ENCODE assay signal across 37 cellular contexts in the genomic region with DNA sequence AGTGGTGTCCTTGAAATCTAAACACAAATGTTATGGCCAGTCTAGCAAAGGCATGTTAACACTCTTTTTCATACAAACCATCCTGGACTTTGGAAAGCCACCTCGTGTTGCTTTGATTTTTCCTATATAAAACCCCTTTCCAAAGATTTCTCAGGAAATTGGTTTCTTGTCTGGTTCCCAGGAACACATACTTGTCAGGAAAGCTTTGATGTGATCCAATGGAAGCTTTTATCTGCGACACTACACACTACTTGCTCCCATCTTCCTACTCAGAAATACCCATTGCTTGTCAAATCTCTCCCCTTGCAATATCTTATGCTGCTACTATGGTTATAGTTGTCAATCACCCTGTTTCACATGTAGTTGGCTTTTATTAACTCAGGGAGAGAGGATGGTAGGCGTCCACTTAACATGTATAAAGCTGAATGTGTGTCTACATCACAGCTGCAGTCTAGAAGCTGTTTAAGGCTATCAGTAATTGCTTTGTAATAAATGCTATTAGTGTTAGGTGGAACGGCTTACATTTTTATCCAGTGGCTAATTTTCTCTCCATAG.
"Had no signal": no experiment of that assay in that cellular context is flagged by ENCODE, and none has a peak within 500 bp of the region (broad histone marks: within the 10 kb centered on the region; RNA-seq: fewer than 3 reads in every experiment).

No MANE protein-coding gene starts in this region.

- H3K4me3 Mint-ChIP-seq: activated B cell treated with CpG ODN at 0.5 μM for 24 hours; activated CD4-positive, alpha-beta memory T cell treated with anti-CD3 and anti-CD28 coated beads for 36 hours; activated CD4-positive, alpha-beta T cell treated with anti-CD3 and anti-CD28 coated beads, Interleukin-2, amount 10 ng/mL, durations not matched to agents 24 days and 14 days; activated CD8-positive, alpha-beta T cell treated with anti-CD3 and anti-CD28 coated beads for 36 hours; activated naive CD4-positive, alpha-beta T cell treated with anti-CD3 and anti-CD28 coated beads for 36 hours; activated naive CD8-positive, alpha-beta T cell treated with anti-CD3 and anti-CD28 coated beads for 36 hours; activated T-cell treated with anti-CD3 and anti-CD28 coated beads, Interleukin-2, amount 50 U/mL, for 4 hours; activated T-cell treated with anti-CD3 and anti-CD28 coated beads, Interleukin-2, amount 50 U/mL, for 72 hours; activated T-helper 1 cell treated with anti-CD3 and anti-CD28 coated beads, Interleukin-12 subunit alpha, Interleukin-12 subunit beta, Interleukin-2, Interleukin-4 antibody, amounts not matched to agents 30 ng/mL and 10 ng/mL and 1 ng/mL, durations not matched to agents 14 hours and 24 hours and 36 hours; activated T-helper 17 cell treated with anti-CD3 and anti-CD28 coated beads, Interleukin-2, amount 50 U/mL, for 72 hours; T-helper 1 cell treated with Interleukin-12 subunit alpha and Interleukin-12 subunit beta and Interleukin-4 antibody, amounts not matched to agents 30 μg/mL and 1 μg/mL, for 36 hours; T-helper 2 cell treated with Interferon-gamma antibody and Interleukin-4, amounts not matched to agents 5 μg/mL and 100 μg/mL, for 36 hours had no signal

- H3K36me3 ChIP-seq: adrenal gland, brain microvascular endothelial cell, breast epithelium had no signal

- H3K9me3 Mint-ChIP-seq: activated B cell treated with CpG ODN at 0.5 μM for 24 hours; activated CD4-positive, alpha-beta T cell treated with anti-CD3 and anti-CD28 coated beads, Interleukin-2, amount 10 ng/mL, durations not matched to agents 24 days and 14 days; activated CD8-positive, alpha-beta T cell treated with anti-CD3 and anti-CD28 coated beads for 36 hours; activated naive CD8-positive, alpha-beta T cell treated with anti-CD3 and anti-CD28 coated beads for 36 hours; activated T-cell treated with anti-CD3 and anti-CD28 coated beads, Interleukin-2, amount 50 U/mL, for 4 hours; activated T-cell treated with anti-CD3 and anti-CD28 coated beads, Interleukin-2, amount 50 U/mL, for 72 hours; activated T-helper 1 cell treated with anti-CD3 and anti-CD28 coated beads, Interleukin-12 subunit alpha, Interleukin-12 subunit beta, Interleukin-2, Interleukin-4 antibody, amounts not matched to agents 30 ng/mL and 10 ng/mL and 1 ng/mL, durations not matched to agents 14 hours and 24 hours and 36 hours; activated T-helper 17 cell treated with anti-CD3 and anti-CD28 coated beads, Interleukin-2, amount 50 U/mL, for 72 hours; T-helper 1 cell treated with Interleukin-12 subunit alpha and Interleukin-12 subunit beta and Interleukin-4 antibody, amounts not matched to agents 30 μg/mL and 1 μg/mL, for 36 hours; T-helper 2 cell treated with Interferon-gamma antibody and Interleukin-4, amounts not matched to agents 5 μg/mL and 100 μg/mL, for 36 hours had no signal

- H3K4me1 ChIP-seq: adrenal gland, body of pancreas, breast epithelium had no signal

- H3K36me3 Mint-ChIP-seq: activated CD4-positive, alpha-beta memory T cell treated with anti-CD3 and anti-CD28 coated beads for 36 hours; activated naive CD8-positive, alpha-beta T cell treated with anti-CD3 and anti-CD28 coated beads for 36 hours had no signal

- H3K27me3 ChIP-seq: adrenal gland, body of pancreas, brain microvascular endothelial cell, breast epithelium had no signal

- H3K27ac Mint-ChIP-seq: activated B cell treated with CpG ODN at 0.5 μM for 24 hours; activated CD4-positive, alpha-beta memory T cell treated with anti-CD3 and anti-CD28 coated beads for 36 hours; activated CD4-positive, alpha-beta T cell treated with anti-CD3 and anti-CD28 coated beads, Interleukin-2, amount 10 ng/mL, durations not matched to agents 24 days and 14 days; activated CD8-positive, alpha-beta T cell treated with anti-CD3 and anti-CD28 coated beads for 36 hours; activated naive CD4-positive, alpha-beta T cell treated with anti-CD3 and anti-CD28 coated beads for 36 hours; activated naive CD4-positive, alpha-beta T cell treated with anti-CD3 and anti-CD28 coated beads, Interleukin-2, amount 50 U/mL, for 72 hours; activated naive CD8-positive, alpha-beta T cell treated with anti-CD3 and anti-CD28 coated beads for 36 hours; activated T-cell treated with anti-CD3 and anti-CD28 coated beads, Interleukin-2, amount 50 U/mL, for 72 hours; activated T-helper 1 cell treated with anti-CD3 and anti-CD28 coated beads, Interleukin-12 subunit alpha, Interleukin-12 subunit beta, Interleukin-2, Interleukin-4 antibody, amounts not matched to agents 30 ng/mL and 10 ng/mL and 1 ng/mL, durations not matched to agents 14 hours and 24 hours and 36 hours; activated T-helper 17 cell treated with anti-CD3 and anti-CD28 coated beads, Interleukin-2, amount 50 U/mL, for 72 hours; T-helper 1 cell treated with Interleukin-12 subunit alpha and Interleukin-12 subunit beta and Interleukin-4 antibody, amounts not matched to agents 30 μg/mL and 1 μg/mL, for 36 hours; T-helper 2 cell treated with Interferon-gamma antibody and Interleukin-4, amounts not matched to agents 5 μg/mL and 100 μg/mL, for 36 hours had no signal

- DNase-seq: activated B cell treated with CpG ODN at 0.5 μM for 24 hours; activated CD4-positive, alpha-beta memory T cell treated with anti-CD3 and anti-CD28 coated beads for 36 hours; activated CD4-positive, alpha-beta T cell treated with anti-CD3 and anti-CD28 coated beads for 4 hours; activated CD4-positive, alpha-beta T cell treated with anti-CD3 and anti-CD28 coated beads, Interleukin-2, amount 10 ng/mL, durations not matched to agents 24 days and 14 days; activated CD4-positive, alpha-beta T cell treated with anti-CD3 and anti-CD28 coated beads, Interleukin-2, amount 50 U/mL, for 1 hour; activated CD4-positive, alpha-beta T cell treated with anti-CD3 and anti-CD28 coated beads, Interleukin-2, amount 50 U/mL, for 4 hours; activated CD4-positive, CD25-positive, alpha-beta regulatory T cell treated with anti-CD3 and anti-CD28 coated beads, Interleukin-2, amount 50 U/mL, for 72 hours; activated CD8-positive, alpha-beta memory T cell treated with anti-CD3 and anti-CD28 coated beads, Interleukin-2, amount 50 U/mL, for 4 hours; activated CD8-positive, alpha-beta T cell treated with anti-CD3 and anti-CD28 coated beads for 36 hours; activated effector memory CD4-positive, alpha-beta T cell treated with anti-CD3 and anti-CD28 coated beads, Interleukin-2, amount 50 U/mL, for 16 hours; activated gamma-delta T cell treated with Interleukin-2 at 50 U/mL for 16 hours; activated naive CD4-positive, alpha-beta T cell; activated naive CD4-positive, alpha-beta T cell treated with anti-CD3 and anti-CD28 coated beads for 36 hours; activated naive CD4-positive, alpha-beta T cell treated with anti-CD3 and anti-CD28 coated beads, Interleukin-2, amount 50 U/mL, for 16 hours; activated naive CD8-positive, alpha-beta T cell treated with anti-CD3 and anti-CD28 coated beads for 36 hours; activated T-cell treated with anti-CD3 and anti-CD28 coated beads for 4 hours; activated T-cell treated with anti-CD3 and anti-CD28 coated beads, Interleukin-2, amount 50 U/mL, for 1 hour; activated T-cell treated with anti-CD3 and anti-CD28 coated beads, Interleukin-2, amount 50 U/mL, for 4 hours; activated T-cell treated with anti-CD3 and anti-CD28 coated beads, Interleukin-2, amount 50 U/mL, for 72 hours; adrenal gland; amniotic stem cell; aorta; body of pancreas; brain microvascular endothelial cell; central memory CD4-positive, alpha-beta T cell; T-helper 1 cell; T-helper 2 cell; T-helper 9 cell had no signal

- H3K27ac ChIP-seq: adrenal gland, body of pancreas, brain microvascular endothelial cell, breast epithelium, VCaP had no signal

- H3K4me1 Mint-ChIP-seq: activated B cell treated with CpG ODN at 0.5 μM for 24 hours; activated CD4-positive, alpha-beta T cell treated with anti-CD3 and anti-CD28 coated beads, Interleukin-2, amount 10 ng/mL, durations not matched to agents 24 days and 14 days; activated naive CD8-positive, alpha-beta T cell treated with anti-CD3 and anti-CD28 coated beads for 36 hours; activated T-helper 17 cell treated with anti-CD3 and anti-CD28 coated beads, Interleukin-2, amount 50 U/mL, for 72 hours had no signal

- H3K27me3 Mint-ChIP-seq: activated CD4-positive, alpha-beta T cell treated with anti-CD3 and anti-CD28 coated beads, Interleukin-2, amount 10 ng/mL, durations not matched to agents 24 days and 14 days had no signal

- FAIRE-seq: astrocyte, TTC549 had no signal

- H3K9me3 ChIP-seq: adrenal gland, body of pancreas, breast epithelium had no signal

- H3K4me3 ChIP-seq: adrenal gland, body of pancreas, breast epithelium had no signal
